ENCODE assay signal across 2 cellular contexts in the genomic region with DNA sequence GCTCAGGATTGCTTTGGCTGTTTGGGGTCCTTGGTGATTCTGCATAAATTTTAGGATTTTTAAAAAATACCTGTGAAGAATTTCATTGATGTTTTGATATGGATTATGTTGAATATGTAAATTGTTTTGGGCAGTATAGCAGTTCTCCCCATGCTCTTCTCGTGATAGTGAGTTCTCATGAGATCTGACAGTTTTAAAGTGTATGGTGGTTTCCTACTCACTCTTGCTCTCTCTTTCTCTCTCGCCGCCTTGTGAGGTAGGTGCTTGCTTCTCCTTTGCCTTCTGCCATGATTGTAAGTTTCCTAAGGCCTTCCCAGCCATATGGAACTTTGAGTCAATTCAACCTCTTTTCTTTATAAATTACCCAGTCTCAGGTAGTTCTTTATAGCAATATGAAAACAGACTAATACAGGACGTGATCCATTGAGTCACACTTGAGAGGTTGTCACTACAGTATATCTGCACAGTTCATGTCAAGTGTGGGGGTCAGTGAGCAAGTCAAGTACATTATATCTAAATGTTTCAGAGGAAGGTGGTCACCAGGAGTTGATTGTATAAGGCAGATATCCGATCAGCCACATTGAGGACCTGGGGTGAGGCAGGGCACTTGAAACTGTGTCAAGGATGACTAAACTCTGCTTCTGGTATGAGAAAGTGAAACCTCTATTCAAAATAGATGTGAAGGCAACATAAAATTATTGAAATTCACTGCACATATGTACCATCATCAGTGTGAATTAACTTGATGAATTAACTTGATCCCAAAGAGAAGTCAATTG.
TF ChIP-seq lines count a peak whose summit lies in the region.

No MANE protein-coding gene starts in this region.

TF ChIP-seq in GM12878, 131 proteins besides CTCF, POLR2A, EP300 and RAD21 (continued from another document):
- TF ChIP-seq, protein P1, sequence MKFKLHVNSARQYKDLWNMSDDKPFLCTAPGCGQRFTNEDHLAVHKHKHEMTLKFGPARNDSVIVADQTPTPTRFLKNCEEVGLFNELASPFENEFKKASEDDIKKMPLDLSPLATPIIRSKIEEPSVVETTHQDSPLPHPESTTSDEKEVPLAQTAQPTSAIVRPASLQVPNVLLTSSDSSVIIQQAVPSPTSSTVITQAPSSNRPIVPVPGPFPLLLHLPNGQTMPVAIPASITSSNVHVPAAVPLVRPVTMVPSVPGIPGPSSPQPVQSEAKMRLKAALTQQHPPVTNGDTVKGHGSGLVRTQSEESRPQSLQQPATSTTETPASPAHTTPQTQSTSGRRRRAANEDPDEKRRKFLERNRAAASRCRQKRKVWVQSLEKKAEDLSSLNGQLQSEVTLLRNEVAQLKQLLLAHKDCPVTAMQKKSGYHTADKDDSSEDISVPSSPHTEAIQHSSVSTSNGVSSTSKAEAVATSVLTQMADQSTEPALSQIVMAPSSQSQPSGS (IDR thresholded peaks at IDR 0.05; ENCODE audit: low read length): no peak
- TF ChIP-seq GATAD2B (conservative IDR thresholded peaks at IDR 0.05; ENCODE audit: low read depth) (no peak), NR2C1 (IDR thresholded peaks at IDR 0.05) (no peak), ETV6 (conservative IDR thresholded peaks at IDR 0.05 in 1 of 2, IDR thresholded peaks at IDR 0.05 in 1 of 2; ENCODE audit: borderline replicate concordance in 1 of 2, low read depth in 1 of 2) (no peak)
- TF ChIP-seq, protein P2, sequence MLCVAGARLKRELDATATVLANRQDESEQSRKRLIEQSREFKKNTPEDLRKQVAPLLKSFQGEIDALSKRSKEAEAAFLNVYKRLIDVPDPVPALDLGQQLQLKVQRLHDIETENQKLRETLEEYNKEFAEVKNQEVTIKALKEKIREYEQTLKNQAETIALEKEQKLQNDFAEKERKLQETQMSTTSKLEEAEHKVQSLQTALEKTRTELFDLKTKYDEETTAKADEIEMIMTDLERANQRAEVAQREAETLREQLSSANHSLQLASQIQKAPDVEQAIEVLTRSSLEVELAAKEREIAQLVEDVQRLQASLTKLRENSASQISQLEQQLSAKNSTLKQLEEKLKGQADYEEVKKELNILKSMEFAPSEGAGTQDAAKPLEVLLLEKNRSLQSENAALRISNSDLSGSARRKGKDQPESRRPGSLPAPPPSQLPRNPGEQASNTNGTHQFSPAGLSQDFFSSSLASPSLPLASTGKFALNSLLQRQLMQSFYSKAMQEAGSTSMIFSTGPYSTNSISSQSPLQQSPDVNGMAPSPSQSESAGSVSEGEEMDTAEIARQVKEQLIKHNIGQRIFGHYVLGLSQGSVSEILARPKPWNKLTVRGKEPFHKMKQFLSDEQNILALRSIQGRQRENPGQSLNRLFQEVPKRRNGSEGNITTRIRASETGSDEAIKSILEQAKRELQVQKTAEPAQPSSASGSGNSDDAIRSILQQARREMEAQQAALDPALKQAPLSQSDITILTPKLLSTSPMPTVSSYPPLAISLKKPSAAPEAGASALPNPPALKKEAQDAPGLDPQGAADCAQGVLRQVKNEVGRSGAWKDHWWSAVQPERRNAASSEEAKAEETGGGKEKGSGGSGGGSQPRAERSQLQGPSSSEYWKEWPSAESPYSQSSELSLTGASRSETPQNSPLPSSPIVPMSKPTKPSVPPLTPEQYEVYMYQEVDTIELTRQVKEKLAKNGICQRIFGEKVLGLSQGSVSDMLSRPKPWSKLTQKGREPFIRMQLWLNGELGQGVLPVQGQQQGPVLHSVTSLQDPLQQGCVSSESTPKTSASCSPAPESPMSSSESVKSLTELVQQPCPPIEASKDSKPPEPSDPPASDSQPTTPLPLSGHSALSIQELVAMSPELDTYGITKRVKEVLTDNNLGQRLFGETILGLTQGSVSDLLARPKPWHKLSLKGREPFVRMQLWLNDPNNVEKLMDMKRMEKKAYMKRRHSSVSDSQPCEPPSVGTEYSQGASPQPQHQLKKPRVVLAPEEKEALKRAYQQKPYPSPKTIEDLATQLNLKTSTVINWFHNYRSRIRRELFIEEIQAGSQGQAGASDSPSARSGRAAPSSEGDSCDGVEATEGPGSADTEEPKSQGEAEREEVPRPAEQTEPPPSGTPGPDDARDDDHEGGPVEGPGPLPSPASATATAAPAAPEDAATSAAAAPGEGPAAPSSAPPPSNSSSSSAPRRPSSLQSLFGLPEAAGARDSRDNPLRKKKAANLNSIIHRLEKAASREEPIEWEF (IDR thresholded peaks at IDR 0.05; ENCODE audit: insufficient replicate concordance, low read depth, low read length): no peak
- TF ChIP-seq, protein P3, sequence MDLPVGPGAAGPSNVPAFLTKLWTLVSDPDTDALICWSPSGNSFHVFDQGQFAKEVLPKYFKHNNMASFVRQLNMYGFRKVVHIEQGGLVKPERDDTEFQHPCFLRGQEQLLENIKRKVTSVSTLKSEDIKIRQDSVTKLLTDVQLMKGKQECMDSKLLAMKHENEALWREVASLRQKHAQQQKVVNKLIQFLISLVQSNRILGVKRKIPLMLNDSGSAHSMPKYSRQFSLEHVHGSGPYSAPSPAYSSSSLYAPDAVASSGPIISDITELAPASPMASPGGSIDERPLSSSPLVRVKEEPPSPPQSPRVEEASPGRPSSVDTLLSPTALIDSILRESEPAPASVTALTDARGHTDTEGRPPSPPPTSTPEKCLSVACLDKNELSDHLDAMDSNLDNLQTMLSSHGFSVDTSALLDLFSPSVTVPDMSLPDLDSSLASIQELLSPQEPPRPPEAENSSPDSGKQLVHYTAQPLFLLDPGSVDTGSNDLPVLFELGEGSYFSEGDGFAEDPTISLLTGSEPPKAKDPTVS (IDR thresholded peaks at IDR 0.05; ENCODE audit: low read depth, low read length): no peak
TF ChIP-seq in GM12878: peak in this region for 0.

TF ChIP-seq in SK-N-SH, 30 proteins besides CTCF, POLR2A, EP300 and RAD21 (continued from another document):
- TF ChIP-seq, protein P4, sequence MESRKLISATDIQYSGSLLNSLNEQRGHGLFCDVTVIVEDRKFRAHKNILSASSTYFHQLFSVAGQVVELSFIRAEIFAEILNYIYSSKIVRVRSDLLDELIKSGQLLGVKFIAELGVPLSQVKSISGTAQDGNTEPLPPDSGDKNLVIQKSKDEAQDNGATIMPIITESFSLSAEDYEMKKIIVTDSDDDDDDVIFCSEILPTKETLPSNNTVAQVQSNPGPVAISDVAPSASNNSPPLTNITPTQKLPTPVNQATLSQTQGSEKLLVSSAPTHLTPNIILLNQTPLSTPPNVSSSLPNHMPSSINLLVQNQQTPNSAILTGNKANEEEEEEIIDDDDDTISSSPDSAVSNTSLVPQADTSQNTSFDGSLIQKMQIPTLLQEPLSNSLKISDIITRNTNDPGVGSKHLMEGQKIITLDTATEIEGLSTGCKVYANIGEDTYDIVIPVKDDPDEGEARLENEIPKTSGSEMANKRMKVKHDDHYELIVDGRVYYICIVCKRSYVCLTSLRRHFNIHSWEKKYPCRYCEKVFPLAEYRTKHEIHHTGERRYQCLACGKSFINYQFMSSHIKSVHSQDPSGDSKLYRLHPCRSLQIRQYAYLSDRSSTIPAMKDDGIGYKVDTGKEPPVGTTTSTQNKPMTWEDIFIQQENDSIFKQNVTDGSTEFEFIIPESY (IDR thresholded peaks at IDR 0.05; ENCODE audit: borderline replicate concordance, low read depth): no peak
- TF ChIP-seq TCF12 (IDR thresholded peaks at IDR 0.05): no peak
- TF ChIP-seq YY1 (IDR thresholded peaks at IDR 0.05; ENCODE audit: low read depth): no peak
- TF ChIP-seq TAF1 (IDR thresholded peaks at IDR 0.05; ENCODE audit: borderline replicate concordance, low read depth, low read length): no peak
- no peak for TF ChIP-seq SMC3 (IDR thresholded peaks at IDR 0.05; ENCODE audit: low read depth, low read length)
- no peak for TF ChIP-seq CHD2 (IDR thresholded peaks at IDR 0.05; ENCODE audit: low read length, partially characterized antibody)
- TF ChIP-seq, protein P5, sequence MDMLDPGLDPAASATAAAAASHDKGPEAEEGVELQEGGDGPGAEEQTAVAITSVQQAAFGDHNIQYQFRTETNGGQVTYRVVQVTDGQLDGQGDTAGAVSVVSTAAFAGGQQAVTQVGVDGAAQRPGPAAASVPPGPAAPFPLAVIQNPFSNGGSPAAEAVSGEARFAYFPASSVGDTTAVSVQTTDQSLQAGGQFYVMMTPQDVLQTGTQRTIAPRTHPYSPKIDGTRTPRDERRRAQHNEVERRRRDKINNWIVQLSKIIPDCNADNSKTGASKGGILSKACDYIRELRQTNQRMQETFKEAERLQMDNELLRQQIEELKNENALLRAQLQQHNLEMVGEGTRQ (IDR thresholded peaks at IDR 0.05; ENCODE audit: borderline replicate concordance, low read depth, low read length): no peak
- no peak for TF ChIP-seq ELF1 (IDR thresholded peaks at IDR 0.05)
- no peak for TF ChIP-seq MEF2A (IDR thresholded peaks at IDR 0.05; ENCODE audit: borderline replicate concordance, low read depth)
- TF ChIP-seq, protein P6, sequence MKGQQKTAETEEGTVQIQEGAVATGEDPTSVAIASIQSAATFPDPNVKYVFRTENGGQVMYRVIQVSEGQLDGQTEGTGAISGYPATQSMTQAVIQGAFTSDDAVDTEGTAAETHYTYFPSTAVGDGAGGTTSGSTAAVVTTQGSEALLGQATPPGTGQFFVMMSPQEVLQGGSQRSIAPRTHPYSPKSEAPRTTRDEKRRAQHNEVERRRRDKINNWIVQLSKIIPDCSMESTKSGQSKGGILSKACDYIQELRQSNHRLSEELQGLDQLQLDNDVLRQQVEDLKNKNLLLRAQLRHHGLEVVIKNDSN (IDR thresholded peaks at IDR 0.05; ENCODE audit: borderline replicate concordance, low read depth): no peak
- no peak for TF ChIP-seq NFIC (IDR thresholded peaks at IDR 0.05; ENCODE audit: borderline replicate concordance)
